ENCODE assay signal across 8 cellular contexts in genomic region chr17:82751571-82752370, GRCh38. TPM values are rescaled to one million over a fixed set of nuclear protein-coding genes. Genes with fewer than 3 reads are reported as not detected.
DNase-seq lines count a peak whose midpoint lies in the region; ATAC-seq and TF ChIP-seq lines count a peak whose summit lies in the region.

Gene TBCD (plus strand): TSS chr17:82752065. CDS start chr17:82752194, 129 bp downstream.

- H3K27ac ChIP-seq in liver (ENCODE audit: low read depth in 1 of 2, low read length in 2 of 2): peak within 1 kb of the TSS; percentile 93 to 94

- no peaks in the 10 kb centered on the region for H3K36me3 ChIP-seq in BJ (ENCODE audit: control insufficient read depth, insufficient read depth, low read length)
- no peaks in the 10 kb centered on the region for H3K36me3 ChIP-seq in liver (ENCODE audit: control insufficient read depth in 4 of 4, insufficient read depth in 3 of 4, low read depth in 1 of 4, low read length in 3 of 4)

- H3K9me3 ChIP-seq in liver (ENCODE audit: control insufficient read depth in 4 of 4, low read length in 3 of 4): no peaks in the 10 kb centered on the region

- DNase-seq in BJ (ENCODE audit: low read depth) (peak; percentile 33), NCI-H82 (lab: John Stamatoyannopoulos, UW) (peak; percentile 97), dermis blood vessel endothelial cell (peak; percentile 94)
- DNase-seq in activated CD4-positive, alpha-beta T cell treated with anti-CD3 and anti-CD28 coated beads, Interleukin-2, amount 50 U/mL, for 48 hours: peak; percentile 88
- peak; percentile 81 to 91 for DNase-seq in stimulated activated CD4-positive, alpha-beta T cell treated with anti-CD3 and anti-CD28 coated beads, Interleukin-2, amount 100 ng/mL, for 48 hours

- POLR2A ChIA-PET in BJ (lab: Charles Lee): no interaction called here

- TF ChIP-seq CTCF in BJ (IDR thresholded peaks at IDR 0.05; ENCODE audit: insufficient read depth, low read depth, low read length): no peak
- no peak for TF ChIP-seq CTCF in liver (IDR thresholded peaks at IDR 0.05; ENCODE audit: low read depth, low read length, missing input control)

- ATAC-seq in GM19328 (IDR thresholded peaks at IDR 0.05; ENCODE audit: unreplicated experiment) (peak; percentile 64), HG03460 (IDR thresholded peaks at IDR 0.05; ENCODE audit: unreplicated experiment) (peak; percentile 72)

- H3K9ac ChIP-seq in liver (ENCODE audit: low read depth in 1 of 2, low read length in 2 of 2): peak within 1 kb of the TSS; percentile 52 to 64

- peak in 1 of 2 donors; percentile 27 for TF ChIP-seq RAD21 in liver (IDR thresholded peaks at IDR 0.05)

- H3K4me3 ChIP-seq in BJ (ENCODE audit: low read depth, low read length) (peak within 1 kb of the TSS; percentile 86), liver (ENCODE audit: low read depth in 1 of 3, low read length in 3 of 3) (peak within 1 kb of the TSS; percentile 71 to 96 (median 87))

- H3K4me1 ChIP-seq in liver (ENCODE audit: control insufficient read depth in 4 of 4, insufficient read depth in 4 of 4, low read length in 3 of 4): peaks cover 5 to 13% (median 8%) of the 10 kb centered on the region in 4 donors

- CTCF ChIA-PET in BJ (lab: Yijun Ruan, JAX): no interaction called here

- H3K27me3 ChIP-seq in BJ (ENCODE audit: control insufficient read depth, insufficient read depth, low read length): no peaks in the 10 kb centered on the region
- no peaks in the 10 kb centered on the region for H3K27me3 ChIP-seq in liver (ENCODE audit: control insufficient read depth in 4 of 4, insufficient read depth in 4 of 4, low read length in 3 of 4)

- under 1% methylated on average over 112 of the region's 114 CpGs for WGBS in liver

TF ChIP-seq in liver, 16 proteins besides CTCF, POLR2A, EP300 and RAD21:
- TF ChIP-seq SP1 (IDR thresholded peaks at IDR 0.05) (peak; percentile 59), YY1 (IDR thresholded peaks at IDR 0.05) (peak; percentile 14), GABPA (IDR thresholded peaks at IDR 0.05 in 1 of 2, conservative IDR thresholded peaks at IDR 0.05 in 1 of 2) (no peak)

RNA-seq across cellular contexts. Expression of gene TBCD, which starts in this region (rescaled TPM):
- polyA plus RNA-seq in BJ (2011; rRNA removed) (18.4 and 38.6 TPM in 2 replicates), liver (10 to 100 TPM; 31.5 to 42.2 TPM)
- 27.3 and 31.0 TPM in 2 replicates for polyA minus RNA-seq in BJ (2011; rRNA and poly(A)+ RNA removed)
- total RNA-seq in dermis blood vessel endothelial cell (50.9 and 78.6 TPM in 2 replicates), liver (10 to 100 TPM; 29.8 to 34.6 TPM)

Comparison
In these comparisons a context has a peak if more than half of its experiments do, and no peak if none do; other contexts are left out.
1. Peak in every context shown above with its lines: DNase-seq, ATAC-seq, H3K4me3 ChIP-seq and H3K27ac ChIP-seq.
2. DNase-seq: peak in every context shown above with its lines; median percentile 97 in NCI-H82; 94 in dermis blood vessel endothelial cell; 88 in activated CD4-positive, alpha-beta T cell treated with anti-CD3 and anti-CD28 coated beads, Interleukin-2, amount 50 U/mL, for 48 hours; 86 in stimulated activated CD4-positive, alpha-beta T cell treated with anti-CD3 and anti-CD28 coated beads, Interleukin-2, amount 100 ng/mL, for 48 hours; 33 in BJ.